In the genomic region with DNA sequence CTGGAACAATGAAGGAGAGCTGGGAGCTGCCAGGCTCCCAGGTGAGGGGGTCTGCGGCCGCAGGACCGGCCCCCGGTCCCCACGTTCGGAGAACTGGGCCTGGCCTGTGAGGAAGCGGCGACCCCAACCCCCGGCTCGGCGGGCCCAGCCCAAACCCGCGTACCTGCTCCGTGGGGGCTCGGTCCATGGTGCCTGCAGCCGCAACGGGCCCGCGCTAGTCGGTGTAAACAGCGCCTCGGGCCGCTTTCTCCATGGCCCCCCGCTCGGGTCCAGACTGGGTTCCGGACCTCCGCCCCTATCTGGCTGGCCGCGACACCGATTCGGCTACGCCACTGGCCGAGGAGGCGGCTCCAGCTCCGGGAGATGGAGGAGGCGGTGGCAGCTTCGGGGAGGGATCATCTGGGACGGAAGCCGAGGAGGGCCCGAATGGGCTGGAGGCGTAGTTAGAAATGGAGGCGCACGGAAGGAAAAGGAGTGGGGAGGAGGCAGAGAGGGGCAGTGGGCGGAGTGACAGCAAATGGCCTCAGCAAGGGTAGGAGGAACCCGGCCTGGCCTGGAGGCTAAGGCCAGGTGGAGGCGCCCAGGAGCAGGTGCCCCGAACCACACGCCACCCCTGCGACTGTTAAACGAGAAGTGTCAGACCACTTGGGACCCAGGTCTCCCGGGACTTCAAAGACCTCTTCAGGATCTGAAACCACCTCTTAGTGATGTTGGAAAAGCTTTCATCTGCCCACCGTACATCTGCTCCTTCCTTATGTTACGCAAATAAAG, we compare ENCODE assay signal across 1 cellular context.
TF ChIP-seq lines count a peak whose summit lies in the region.

A gene with protein sequence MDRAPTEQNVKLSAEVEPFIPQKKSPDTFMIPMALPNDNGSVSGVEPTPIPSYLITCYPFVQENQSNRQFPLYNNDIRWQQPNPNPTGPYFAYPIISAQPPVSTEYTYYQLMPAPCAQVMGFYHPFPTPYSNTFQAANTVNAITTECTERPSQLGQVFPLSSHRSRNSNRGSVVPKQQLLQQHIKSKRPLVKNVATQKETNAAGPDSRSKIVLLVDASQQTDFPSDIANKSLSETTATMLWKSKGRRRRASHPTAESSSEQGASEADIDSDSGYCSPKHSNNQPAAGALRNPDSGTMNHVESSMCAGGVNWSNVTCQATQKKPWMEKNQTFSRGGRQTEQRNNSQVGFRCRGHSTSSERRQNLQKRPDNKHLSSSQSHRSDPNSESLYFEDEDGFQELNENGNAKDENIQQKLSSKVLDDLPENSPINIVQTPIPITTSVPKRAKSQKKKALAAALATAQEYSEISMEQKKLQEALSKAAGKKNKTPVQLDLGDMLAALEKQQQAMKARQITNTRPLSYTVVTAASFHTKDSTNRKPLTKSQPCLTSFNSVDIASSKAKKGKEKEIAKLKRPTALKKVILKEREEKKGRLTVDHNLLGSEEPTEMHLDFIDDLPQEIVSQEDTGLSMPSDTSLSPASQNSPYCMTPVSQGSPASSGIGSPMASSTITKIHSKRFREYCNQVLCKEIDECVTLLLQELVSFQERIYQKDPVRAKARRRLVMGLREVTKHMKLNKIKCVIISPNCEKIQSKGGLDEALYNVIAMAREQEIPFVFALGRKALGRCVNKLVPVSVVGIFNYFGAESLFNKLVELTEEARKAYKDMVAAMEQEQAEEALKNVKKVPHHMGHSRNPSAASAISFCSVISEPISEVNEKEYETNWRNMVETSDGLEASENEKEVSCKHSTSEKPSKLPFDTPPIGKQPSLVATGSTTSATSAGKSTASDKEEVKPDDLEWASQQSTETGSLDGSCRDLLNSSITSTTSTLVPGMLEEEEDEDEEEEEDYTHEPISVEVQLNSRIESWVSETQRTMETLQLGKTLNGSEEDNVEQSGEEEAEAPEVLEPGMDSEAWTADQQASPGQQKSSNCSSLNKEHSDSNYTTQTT (minus strand): TSS at position 334 of the 771 bp plus-strand sequence. CDS start 147 bp downstream, at position 187.

TF ChIP-seq in HepG2, 621 proteins besides CTCF, POLR2A, EP300 and RAD21 (continued from another document and continues in another):
- TF ChIP-seq ZNF441 (CRISPR knock-in tag; IDR thresholded peaks at IDR 0.05; ENCODE audit: borderline replicate concordance): peak; percentile 87
- no peak; the same call in 1 of the 2 replicates for TF ChIP-seq MXD4 (CRISPR knock-in tag; IDR thresholded peaks at IDR 0.05)
- no peak; the same call in 1 of the 2 replicates for TF ChIP-seq RNF2 (conservative IDR thresholded peaks at IDR 0.05; ENCODE audit: low read depth)
- TF ChIP-seq ZNF646 (CRISPR knock-in tag; IDR thresholded peaks at IDR 0.05): no peak
- TF ChIP-seq FOXC1 (CRISPR knock-in tag; IDR thresholded peaks at IDR 0.05; ENCODE audit: borderline replicate concordance): peak; percentile 62; the same call in 1 of the 2 replicates
- TF ChIP-seq HHEX (CRISPR knock-in tag; IDR thresholded peaks at IDR 0.05): no peak
- peak; percentile 43 for TF ChIP-seq U2AF1 (optimal IDR thresholded peaks at IDR 0.05; ENCODE audit: low read depth, low read length)
- peak; percentile 50; the same call in 1 of the 2 replicates for TF ChIP-seq SAFB2 (CRISPR knock-in tag; IDR thresholded peaks at IDR 0.05; ENCODE audit: borderline replicate concordance, low read depth)
- TF ChIP-seq PAX8 (CRISPR knock-in tag; IDR thresholded peaks at IDR 0.05; ENCODE audit: borderline replicate concordance): peak; percentile 84; the same call in 1 of the 2 replicates
- TF ChIP-seq RAD51 (IDR thresholded peaks at IDR 0.05; ENCODE audit: borderline replicate concordance): no peak
- TF ChIP-seq ZNF660 (CRISPR knock-in tag; IDR thresholded peaks at IDR 0.05; ENCODE audit: borderline replicate concordance, low read depth): no peak
- TF ChIP-seq SP140L (CRISPR knock-in tag; IDR thresholded peaks at IDR 0.05; ENCODE audit: borderline replicate concordance): no peak
- TF ChIP-seq ZNF839 (CRISPR knock-in tag; IDR thresholded peaks at IDR 0.05; ENCODE audit: borderline replicate concordance): no peak; the same call in 1 of the 2 replicates
- TF ChIP-seq, protein P1, sequence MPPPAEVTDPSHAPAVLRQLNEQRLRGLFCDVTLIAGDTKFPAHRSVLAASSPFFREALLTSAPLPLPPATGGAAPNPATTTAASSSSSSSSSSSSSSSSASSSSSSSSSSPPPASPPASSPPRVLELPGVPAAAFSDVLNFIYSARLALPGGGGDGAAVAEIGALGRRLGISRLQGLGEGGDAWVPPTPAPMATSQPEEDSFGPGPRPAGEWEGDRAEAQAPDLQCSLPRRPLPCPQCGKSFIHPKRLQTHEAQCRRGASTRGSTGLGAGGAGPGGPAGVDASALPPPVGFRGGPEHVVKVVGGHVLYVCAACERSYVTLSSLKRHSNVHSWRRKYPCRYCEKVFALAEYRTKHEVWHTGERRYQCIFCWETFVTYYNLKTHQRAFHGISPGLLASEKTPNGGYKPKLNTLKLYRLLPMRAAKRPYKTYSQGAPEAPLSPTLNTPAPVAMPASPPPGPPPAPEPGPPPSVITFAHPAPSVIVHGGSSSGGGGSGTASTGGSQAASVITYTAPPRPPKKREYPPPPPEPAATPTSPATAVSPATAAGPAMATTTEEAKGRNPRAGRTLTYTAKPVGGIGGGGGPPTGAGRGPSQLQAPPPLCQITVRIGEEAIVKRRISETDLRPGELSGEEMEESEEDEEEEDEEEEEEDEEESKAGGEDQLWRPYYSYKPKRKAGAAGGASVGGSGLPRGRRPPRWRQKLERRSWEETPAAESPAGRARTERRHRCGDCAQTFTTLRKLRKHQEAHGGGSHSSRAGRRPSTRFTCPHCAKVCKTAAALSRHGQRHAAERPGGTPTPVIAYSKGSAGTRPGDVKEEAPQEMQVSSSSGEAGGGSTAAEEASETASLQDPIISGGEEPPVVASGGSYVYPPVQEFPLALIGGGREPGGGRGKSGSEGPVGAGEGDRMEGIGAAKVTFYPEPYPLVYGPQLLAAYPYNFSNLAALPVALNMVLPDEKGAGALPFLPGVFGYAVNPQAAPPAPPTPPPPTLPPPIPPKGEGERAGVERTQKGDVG (CRISPR knock-in tag; IDR thresholded peaks at IDR 0.05; ENCODE audit: borderline replicate concordance): peak; percentile 92
- TF ChIP-seq GATAD2A (CRISPR knock-in tag; IDR thresholded peaks at IDR 0.05): peak; percentile 90
- TF ChIP-seq PITX1 (CRISPR knock-in tag; IDR thresholded peaks at IDR 0.05): peak; percentile 61
- TF ChIP-seq ZBTB42 (CRISPR knock-in tag; IDR thresholded peaks at IDR 0.05): no peak
- TF ChIP-seq FOXO1 (CRISPR knock-in tag; IDR thresholded peaks at IDR 0.05): peak; percentile 77
- peak; percentile 68; the same call in 1 of the 2 replicates for TF ChIP-seq ZNF619 (CRISPR knock-in tag; IDR thresholded peaks at IDR 0.05)
- TF ChIP-seq, protein P2, sequence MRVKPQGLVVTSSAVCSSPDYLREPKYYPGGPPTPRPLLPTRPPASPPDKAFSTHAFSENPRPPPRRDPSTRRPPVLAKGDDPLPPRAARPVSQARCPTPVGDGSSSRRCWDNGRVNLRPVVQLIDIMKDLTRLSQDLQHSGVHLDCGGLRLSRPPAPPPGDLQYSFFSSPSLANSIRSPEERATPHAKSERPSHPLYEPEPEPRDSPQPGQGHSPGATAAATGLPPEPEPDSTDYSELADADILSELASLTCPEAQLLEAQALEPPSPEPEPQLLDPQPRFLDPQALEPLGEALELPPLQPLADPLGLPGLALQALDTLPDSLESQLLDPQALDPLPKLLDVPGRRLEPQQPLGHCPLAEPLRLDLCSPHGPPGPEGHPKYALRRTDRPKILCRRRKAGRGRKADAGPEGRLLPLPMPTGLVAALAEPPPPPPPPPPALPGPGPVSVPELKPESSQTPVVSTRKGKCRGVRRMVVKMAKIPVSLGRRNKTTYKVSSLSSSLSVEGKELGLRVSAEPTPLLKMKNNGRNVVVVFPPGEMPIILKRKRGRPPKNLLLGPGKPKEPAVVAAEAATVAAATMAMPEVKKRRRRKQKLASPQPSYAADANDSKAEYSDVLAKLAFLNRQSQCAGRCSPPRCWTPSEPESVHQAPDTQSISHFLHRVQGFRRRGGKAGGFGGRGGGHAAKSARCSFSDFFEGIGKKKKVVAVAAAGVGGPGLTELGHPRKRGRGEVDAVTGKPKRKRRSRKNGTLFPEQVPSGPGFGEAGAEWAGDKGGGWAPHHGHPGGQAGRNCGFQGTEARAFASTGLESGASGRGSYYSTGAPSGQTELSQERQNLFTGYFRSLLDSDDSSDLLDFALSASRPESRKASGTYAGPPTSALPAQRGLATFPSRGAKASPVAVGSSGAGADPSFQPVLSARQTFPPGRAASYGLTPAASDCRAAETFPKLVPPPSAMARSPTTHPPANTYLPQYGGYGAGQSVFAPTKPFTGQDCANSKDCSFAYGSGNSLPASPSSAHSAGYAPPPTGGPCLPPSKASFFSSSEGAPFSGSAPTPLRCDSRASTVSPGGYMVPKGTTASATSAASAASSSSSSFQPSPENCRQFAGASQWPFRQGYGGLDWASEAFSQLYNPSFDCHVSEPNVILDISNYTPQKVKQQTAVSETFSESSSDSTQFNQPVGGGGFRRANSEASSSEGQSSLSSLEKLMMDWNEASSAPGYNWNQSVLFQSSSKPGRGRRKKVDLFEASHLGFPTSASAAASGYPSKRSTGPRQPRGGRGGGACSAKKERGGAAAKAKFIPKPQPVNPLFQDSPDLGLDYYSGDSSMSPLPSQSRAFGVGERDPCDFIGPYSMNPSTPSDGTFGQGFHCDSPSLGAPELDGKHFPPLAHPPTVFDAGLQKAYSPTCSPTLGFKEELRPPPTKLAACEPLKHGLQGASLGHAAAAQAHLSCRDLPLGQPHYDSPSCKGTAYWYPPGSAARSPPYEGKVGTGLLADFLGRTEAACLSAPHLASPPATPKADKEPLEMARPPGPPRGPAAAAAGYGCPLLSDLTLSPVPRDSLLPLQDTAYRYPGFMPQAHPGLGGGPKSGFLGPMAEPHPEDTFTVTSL (CRISPR knock-in tag; IDR thresholded peaks at IDR 0.05; ENCODE audit: borderline replicate concordance): no peak
- TF ChIP-seq MTA1 (CRISPR knock-in tag; IDR thresholded peaks at IDR 0.05; ENCODE audit: borderline replicate concordance): peak; percentile 90; the same call in 1 of the 2 replicates
- peak; percentile 69; the same call in 1 of the 2 replicates for TF ChIP-seq ZNF552 (CRISPR knock-in tag; IDR thresholded peaks at IDR 0.05; ENCODE audit: borderline replicate concordance)
- peak; percentile 74 for TF ChIP-seq MIER2 (CRISPR knock-in tag; IDR thresholded peaks at IDR 0.05)
- peak; percentile 47; the same call in 1 of the 2 replicates for TF ChIP-seq SP2 (CRISPR knock-in tag; IDR thresholded peaks at IDR 0.05)
- TF ChIP-seq, protein P3, sequence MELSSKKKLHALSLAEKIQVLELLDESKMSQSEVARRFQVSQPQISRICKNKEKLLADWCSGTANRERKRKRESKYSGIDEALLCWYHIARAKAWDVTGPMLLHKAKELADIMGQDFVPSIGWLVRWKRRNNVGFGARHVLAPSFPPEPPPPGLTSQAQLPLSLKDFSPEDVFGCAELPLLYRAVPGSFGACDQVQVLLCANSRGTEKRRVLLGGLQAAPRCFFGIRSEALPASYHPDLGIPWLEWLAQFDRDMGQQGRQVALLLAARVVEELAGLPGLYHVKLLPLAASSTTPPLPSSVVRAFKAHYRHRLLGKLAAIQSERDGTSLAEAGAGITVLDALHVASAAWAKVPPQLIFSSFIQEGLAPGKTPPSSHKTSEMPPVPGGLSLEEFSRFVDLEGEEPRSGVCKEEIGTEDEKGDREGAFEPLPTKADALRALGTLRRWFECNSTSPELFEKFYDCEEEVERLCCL (CRISPR knock-in tag; IDR thresholded peaks at IDR 0.05; ENCODE audit: borderline replicate concordance): 0 out of 2 replicates have a peak, but pooled peaks have one; percentile 65
- TF ChIP-seq ZNF143 (CRISPR knock-in tag; IDR thresholded peaks at IDR 0.05): peak; percentile 43
- TF ChIP-seq PHF20 (CRISPR knock-in tag; IDR thresholded peaks at IDR 0.05): peak; percentile 93
- TF ChIP-seq EED (CRISPR knock-in tag; IDR thresholded peaks at IDR 0.05): peak; percentile 42; the same call in 1 of the 2 replicates
- TF ChIP-seq U2AF2 (IDR thresholded peaks at IDR 0.05; ENCODE audit: low read depth, low read length): no peak
- no peak; the same call in 1 of the 2 replicates for TF ChIP-seq ZNF790 (CRISPR knock-in tag; IDR thresholded peaks at IDR 0.05; ENCODE audit: borderline replicate concordance)
- peak; percentile 92 for TF ChIP-seq SRSF1 (optimal IDR thresholded peaks at IDR 0.05; ENCODE audit: low read depth, low read length)
- TF ChIP-seq, protein P4, sequence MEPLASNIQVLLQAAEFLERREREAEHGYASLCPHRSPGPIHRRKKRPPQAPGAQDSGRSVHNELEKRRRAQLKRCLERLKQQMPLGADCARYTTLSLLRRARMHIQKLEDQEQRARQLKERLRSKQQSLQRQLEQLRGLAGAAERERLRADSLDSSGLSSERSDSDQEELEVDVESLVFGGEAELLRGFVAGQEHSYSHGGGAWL (CRISPR knock-in tag; IDR thresholded peaks at IDR 0.05): peak; percentile 80; the same call in 1 of the 2 replicates
- TF ChIP-seq ZMYM4 (CRISPR knock-in tag; IDR thresholded peaks at IDR 0.05): peak; percentile 100
- TF ChIP-seq ZNF614 (CRISPR knock-in tag; IDR thresholded peaks at IDR 0.05; ENCODE audit: borderline replicate concordance): peak; percentile 90
